ENCODE assay signal across 12 cellular contexts in the genomic region with DNA sequence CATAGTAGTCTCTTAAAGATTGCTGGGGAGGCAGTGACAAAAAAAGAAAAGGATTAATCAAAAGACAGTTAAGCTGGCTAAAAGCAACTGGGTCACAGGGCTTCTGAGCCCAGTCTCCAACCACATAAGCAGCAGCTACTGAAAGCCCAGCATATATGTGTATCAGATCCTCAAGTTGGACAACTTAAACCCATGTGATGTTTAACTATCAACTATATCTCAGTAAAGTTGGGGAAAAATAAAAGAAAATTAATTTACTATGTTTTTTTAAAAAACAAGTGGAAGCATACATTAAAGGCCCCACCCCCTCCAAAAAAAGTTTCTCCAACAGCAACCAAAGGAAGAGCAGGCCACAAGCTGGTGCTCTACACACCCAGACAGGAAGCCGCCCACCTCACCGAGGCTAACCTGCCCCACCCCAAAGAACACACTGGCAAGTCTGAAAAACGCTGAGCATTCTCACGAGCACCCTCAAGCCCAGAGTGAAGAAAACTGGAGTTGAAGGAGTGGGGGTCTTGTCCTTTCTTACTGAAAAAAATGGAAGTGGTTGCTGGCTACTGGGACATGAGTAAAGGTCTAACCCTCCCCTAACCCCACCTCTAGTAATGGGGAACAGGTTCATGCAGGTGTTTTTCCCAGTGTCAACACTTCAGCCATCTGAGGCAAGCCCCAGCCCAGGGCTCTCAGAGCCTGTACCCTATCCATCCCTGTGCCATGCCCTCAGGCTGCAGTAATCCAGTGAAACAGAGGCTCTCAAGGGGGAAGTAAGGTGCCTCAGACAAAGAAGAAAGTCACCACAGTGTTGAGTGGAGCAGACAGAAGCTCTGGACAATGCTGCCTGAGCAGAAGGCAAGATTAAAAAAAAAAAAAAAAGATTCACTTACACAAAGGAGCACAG.
DNase-seq lines count a peak whose midpoint lies in the region; ATAC-seq, FAIRE-seq and TF ChIP-seq lines count a peak whose summit lies in the region.
"Had no signal": no experiment of that assay in that cellular context is flagged by ENCODE, and none has a peak within 500 bp of the region (broad histone marks: within the 10 kb centered on the region; RNA-seq: fewer than 3 reads in every experiment).

No MANE protein-coding gene starts in this region.

- no peak overlapping the region for H3K27ac ChIP-seq in breast epithelium

- no peaks in the 10 kb centered on the region for H3K9me3 ChIP-seq in breast epithelium

- no peaks in the 10 kb centered on the region for H3K36me3 ChIP-seq in breast epithelium

- no peaks in the 10 kb centered on the region for H3K4me1 ChIP-seq in breast epithelium

- no peak for TF ChIP-seq POLR2A in breast epithelium (IDR thresholded peaks at IDR 0.05)

- DNase-seq in T-helper 22 cell (ENCODE audit: low read depth) (peak; percentile 14), breast epithelium (ENCODE audit: low spot score in 2 of 2) (no peak), frontal cortex (ENCODE audit: low spot score in 2 of 2) (no peak), GM10248 (ENCODE audit: extremely low spot score) (no peak)
- peak; percentile 39 for DNase-seq in activated naive CD4-positive, alpha-beta T cell treated with anti-CD3 and anti-CD28 coated beads, Interleukin-2, amount 50 U/mL, for 16 hours
- peak; percentile 13 to 26 for DNase-seq in stimulated activated CD8-positive, alpha-beta memory T cell treated with anti-CD3 and anti-CD28 coated beads, Interleukin-15, amount 100 ng/mL, for 4 hours (ENCODE audit: low read depth in 2 of 2)
- DNase-seq: NCI-H2081 had no signal

- ATAC-seq in GM18519 (IDR thresholded peaks at IDR 0.05; ENCODE audit: low FRiP score, unreplicated experiment) = peak; percentile 61
- ATAC-seq in GM18858 (IDR thresholded peaks at IDR 0.05; ENCODE audit: unreplicated experiment) = no peak
- ATAC-seq: Right ventricle myocardium inferior had no signal

- intact Hi-C loops in breast epithelium (cut with DNase I; ENCODE audit: low total_unique reads) = no loop called here

- POLR2A ChIA-PET in GM10248 (lab: Yijun Ruan, JAX) = no interaction called here

- no peak overlapping the region for H3K4me3 ChIP-seq in breast epithelium

- TF ChIP-seq CTCF in breast epithelium (IDR thresholded peaks at IDR 0.05) (no peak), GM10248 (IDR thresholded peaks at IDR 0.05; ENCODE audit: control extremely low read depth, extremely low read depth, low read depth, missing control alignments) (no peak)

- no peak for FAIRE-seq in frontal cortex (lab: Jason Lieb, UNC)
- FAIRE-seq: endothelial cell of umbilical vein, HTR-8/SVneo had no signal

- CTCF ChIA-PET in GM10248 (lab: Yijun Ruan, JAX) = interaction anchor here (0.9 to 2.0 kb wide), 3 partner anchors 9 to 234 kb away, joined by 3 to 5 read pairs (median 3); no protein-coding TSS in a partner anchor

- peaks cover 0 to 3% of the 10 kb centered on the region in 2 donors for H3K27me3 ChIP-seq in breast epithelium

Comparison
In these comparisons a context has a peak if more than half of its experiments do, and no peak if none do; other contexts are left out.
1. DNase-seq: peak in T-helper 22 cell (single experiment), activated naive CD4-positive, alpha-beta T cell treated with anti-CD3 and anti-CD28 coated beads, Interleukin-2, amount 50 U/mL, for 16 hours (single experiment) and stimulated activated CD8-positive, alpha-beta memory T cell treated with anti-CD3 and anti-CD28 coated beads, Interleukin-15, amount 100 ng/mL, for 4 hours (2 of 2); none in breast epithelium (0 of 2), frontal cortex (0 of 2) and GM10248 (single experiment).